9 cellular contexts compared by ENCODE assay signal in genomic region chr15:29342201-29342600, GRCh38.
"Had no signal": no experiment of that assay in that cellular context is flagged by ENCODE, and none has a peak within 500 bp of the region (broad histone marks: within the 10 kb centered on the region; RNA-seq: fewer than 3 reads in every experiment).

No MANE protein-coding gene starts in this region.

- H3K27ac Mint-ChIP-seq: HFFc6, IgD-negative memory B cell had no signal

- H3K36me3 Mint-ChIP-seq: IgD-negative memory B cell had no signal

- H3K4me3 ChIP-seq: GM23248, HAP-1 had no signal

- H3K4me1 Mint-ChIP-seq: IgD-negative memory B cell had no signal

- H3K36me3 ChIP-seq: HAP-1 had no signal

- FAIRE-seq: HepG2 had no signal

- DNase-seq: GM23248, H7, HFFc6, KBM-7 had no signal

- H3K9me3 ChIP-seq: HAP-1 had no signal

- H2AFZ ChIP-seq: GM23248 had no signal

- H3K27ac ChIP-seq: GM23248, HL-60 had no signal

- ATAC-seq: HCT116, HepG2 had no signal

- H3K9me3 Mint-ChIP-seq: HFFc6, IgD-negative memory B cell had no signal

- H3K4me3 Mint-ChIP-seq: HFFc6, IgD-negative memory B cell had no signal

- H3K9ac ChIP-seq: GM23248 had no signal

- H3K4me1 ChIP-seq: HAP-1 had no signal
